In the genomic region with DNA sequence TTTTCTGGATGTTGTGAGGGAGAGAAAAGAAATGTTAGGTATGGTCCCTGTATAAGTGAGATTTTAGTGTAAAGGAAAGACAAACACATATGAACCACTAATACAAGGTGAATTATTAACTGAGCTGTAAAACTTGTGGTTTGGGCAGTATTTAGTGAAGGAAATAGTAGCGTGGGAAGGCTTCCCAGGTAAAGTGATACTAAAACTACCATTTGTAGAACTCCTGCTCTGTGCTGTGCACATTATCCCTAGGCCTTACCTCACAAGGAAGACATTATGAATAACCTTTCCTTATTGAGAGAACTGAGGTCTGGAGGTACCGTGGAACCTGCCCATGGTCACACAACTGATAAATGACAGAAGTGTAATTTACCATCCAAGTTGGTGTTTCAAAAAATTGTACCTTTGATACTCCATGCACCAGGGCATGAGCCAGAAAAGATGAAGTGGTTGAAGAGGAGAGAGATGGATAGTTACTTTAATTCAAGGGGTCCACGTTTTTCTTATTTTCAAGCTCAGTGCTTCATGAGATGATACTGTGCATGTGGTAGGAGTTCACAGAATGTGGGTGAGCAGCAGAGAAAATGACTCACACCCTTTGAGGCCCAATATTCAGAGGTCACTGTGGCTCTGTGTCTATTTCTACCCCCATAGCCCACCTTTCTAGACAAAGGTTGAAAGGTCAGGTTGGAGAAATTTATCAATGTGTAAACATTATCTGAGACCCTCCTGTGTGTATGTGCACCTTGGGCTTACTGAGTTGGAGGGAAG, we compare ENCODE assay signal across 17 cellular contexts. TPM values are rescaled to one million over a fixed set of nuclear protein-coding genes. Genes with fewer than 3 reads are reported as not detected.
DNase-seq lines count a peak whose midpoint lies in the region; ATAC-seq, FAIRE-seq and TF ChIP-seq lines count a peak whose summit lies in the region.
"Had no signal": no experiment of that assay in that cellular context is flagged by ENCODE, and none has a peak within 500 bp of the region (broad histone marks: within the 10 kb centered on the region; RNA-seq: fewer than 3 reads in every experiment).

No MANE protein-coding gene starts in this region.

- H3K4me3 Mint-ChIP-seq in stimulated activated naive B cell treated with anti-CD40 and anti-IgM and Interleukin-4, amounts not matched to agents 10 μg/mL and 1 μg/mL and 100 μg/mL, for 72 hours = no peak overlapping the region
- no peak overlapping the region for H3K4me3 Mint-ChIP-seq in CD8-positive, alpha-beta T cell
- H3K4me3 Mint-ChIP-seq: stimulated activated naive CD8-positive, alpha-beta T cell treated with anti-CD3 and anti-CD28 coated beads, Interleukin-15, Interleukin-2, amounts not matched to agents 100 ng/mL and 50 ng/mL, for 24 hours had no signal

- no peaks in the 10 kb centered on the region for H3K27me3 ChIP-seq in CD8-positive, alpha-beta T cell (ENCODE audit: insufficient read depth, low read length)
- H3K27me3 ChIP-seq: SJSA1 had no signal

- H3K27ac Mint-ChIP-seq in stimulated activated naive B cell treated with anti-CD40 and anti-IgM and Interleukin-4, amounts not matched to agents 10 μg/mL and 1 μg/mL and 100 μg/mL, for 72 hours = no peak overlapping the region
- no peak overlapping the region for H3K27ac Mint-ChIP-seq in CD8-positive, alpha-beta T cell
- H3K27ac Mint-ChIP-seq: stimulated activated naive CD8-positive, alpha-beta T cell treated with anti-CD3 and anti-CD28 coated beads, Interleukin-15, Interleukin-2, amounts not matched to agents 100 ng/mL and 50 ng/mL, for 24 hours had no signal

- peaks cover 21% of the 10 kb centered on the region for H3K4me1 ChIP-seq in CD8-positive, alpha-beta T cell (ENCODE audit: insufficient read depth, low read length)
- H3K4me1 ChIP-seq in kidney (ENCODE audit: control insufficient read depth in 1 of 2, insufficient read depth in 1 of 2, low read depth in 1 of 2, low read length in 2 of 2) = no peaks in the 10 kb centered on the region
- H3K4me1 ChIP-seq: parathyroid adenoma, SJSA1 had no signal

- CTCF ChIA-PET in CD8-positive, alpha-beta T cell (lab: Charles Lee) = no interaction called here
- CTCF ChIA-PET in HEK293T (lab: Yijun Ruan, JAX) = no interaction called here

- intact Hi-C loops in CD8-positive, alpha-beta T cell (cut with DNase I, micrococcal nuclease) = no loop called here
- intact Hi-C loops in kidney (cut with DNase I) = no loop called here

- FAIRE-seq in kidney (lab: Jason Lieb, UNC) = no peak

- H3K27ac ChIP-seq in CD8-positive, alpha-beta T cell (ENCODE audit: low read depth, low read length) = no peak overlapping the region
- H3K27ac ChIP-seq in kidney (ENCODE audit: low read depth in 2 of 2, low read length in 2 of 2) = no peak overlapping the region
- H3K27ac ChIP-seq: 22Rv1, HL-60, parathyroid adenoma, SJSA1 had no signal

- DNase-seq in NK-92 treated with Interleukin-12 subunit alpha and Interleukin-12 subunit beta, amount 100 ng/mL, for 24 hours (lab: John Stamatoyannopoulos, UW) = peak; percentile 1
- DNase-seq in NK-92 (lab: John Stamatoyannopoulos, UW; ENCODE audit: unreplicated experiment) (no peak), kidney (no peak), HEK293T (ENCODE audit: extremely low spot score) (no peak)
- no peak for DNase-seq in stimulated activated naive B cell treated with anti-CD40 and anti-IgM and Interleukin-4, amounts not matched to agents 10 μg/mL and 1 μg/mL and 100 μg/mL, for 72 hours
- no peak for DNase-seq in CD8-positive, alpha-beta T cell
- DNase-seq: activated CD4-positive, CD25-positive, alpha-beta regulatory T cell treated with anti-CD3 and anti-CD28 coated beads, Interleukin-2, amount 50 U/mL, for 72 hours; erythroblast; NCI-H524 treated with DMSO at 0.1 percent for 48 hours had no signal

- POLR2A ChIA-PET in CD8-positive, alpha-beta T cell (lab: Charles Lee) = no interaction called here
- POLR2A ChIA-PET in HEK293T (lab: Yijun Ruan, JAX) = no interaction called here

- no peak overlapping the region for H3K9ac ChIP-seq in kidney (ENCODE audit: low read length in 2 of 2)
- H3K9ac ChIP-seq: parathyroid adenoma had no signal

- H3K27me3 Mint-ChIP-seq in stimulated activated naive B cell treated with anti-CD40 and anti-IgM and Interleukin-4, amounts not matched to agents 10 μg/mL and 1 μg/mL and 100 μg/mL, for 72 hours = peaks cover 0 to 4% of the 10 kb centered on the region in 2 donors
- H3K27me3 Mint-ChIP-seq in CD8-positive, alpha-beta T cell (ENCODE audit: low read depth) = no peaks in the 10 kb centered on the region
- H3K27me3 Mint-ChIP-seq: stimulated activated naive CD8-positive, alpha-beta T cell treated with anti-CD3 and anti-CD28 coated beads, Interleukin-15, Interleukin-2, amounts not matched to agents 100 ng/mL and 50 ng/mL, for 24 hours had no signal

- H3K9me3 ChIP-seq in CD8-positive, alpha-beta T cell (ENCODE audit: low read length) = no peaks in the 10 kb centered on the region
- no peaks in the 10 kb centered on the region for H3K9me3 ChIP-seq in kidney (ENCODE audit: control insufficient read depth in 1 of 2, low read length in 2 of 2)
- H3K9me3 ChIP-seq: SJSA1 had no signal

- H3K36me3 Mint-ChIP-seq in stimulated activated naive B cell treated with anti-CD40 and anti-IgM and Interleukin-4, amounts not matched to agents 10 μg/mL and 1 μg/mL and 100 μg/mL, for 72 hours = no peaks in the 10 kb centered on the region
- H3K36me3 Mint-ChIP-seq in CD8-positive, alpha-beta T cell = no peaks in the 10 kb centered on the region

- peaks cover 22 to 29% of the 10 kb centered on the region in 2 donors for H3K4me1 Mint-ChIP-seq in stimulated activated naive B cell treated with anti-CD40 and anti-IgM and Interleukin-4, amounts not matched to agents 10 μg/mL and 1 μg/mL and 100 μg/mL, for 72 hours
- H3K4me1 Mint-ChIP-seq in CD8-positive, alpha-beta T cell (ENCODE audit: low read depth) = peaks cover 29% of the 10 kb centered on the region

- no peak overlapping the region for H3K4me3 ChIP-seq in CD8-positive, alpha-beta T cell (ENCODE audit: low read depth, low read length)
- no peak overlapping the region for H3K4me3 ChIP-seq in kidney (ENCODE audit: low read length in 2 of 2)
- H3K4me3 ChIP-seq: SJSA1 had no signal

- H3K36me3 ChIP-seq in CD8-positive, alpha-beta T cell (ENCODE audit: insufficient read depth, low read length) = no peaks in the 10 kb centered on the region
- H3K36me3 ChIP-seq in kidney (ENCODE audit: control insufficient read depth in 1 of 2, insufficient read depth in 2 of 2, low read length in 2 of 2) = no peaks in the 10 kb centered on the region
- H3K36me3 ChIP-seq: SJSA1 had no signal

- ATAC-seq in GM21825 (IDR thresholded peaks at IDR 0.05; ENCODE audit: unreplicated experiment) (peak; percentile 60), HG03196 (IDR thresholded peaks at IDR 0.05; ENCODE audit: unreplicated experiment) (peak; percentile 59)
- peak; percentile 22 to 43 for ATAC-seq in stimulated activated naive B cell treated with anti-CD40 and anti-IgM and Interleukin-4, amounts not matched to agents 10 μg/mL and 1 μg/mL and 100 μg/mL, for 72 hours (replicated peaks)
- ATAC-seq in CD8-positive, alpha-beta T cell = no peak

- no peak for TF ChIP-seq CTCF in CD8-positive, alpha-beta T cell (IDR thresholded peaks at IDR 0.05)
- TF ChIP-seq CTCF in kidney (IDR thresholded peaks at IDR 0.05; ENCODE audit: borderline replicate concordance, extremely low read depth, insufficient read depth) = no peak

- H3K9me3 Mint-ChIP-seq in stimulated activated naive B cell treated with anti-CD40 and anti-IgM and Interleukin-4, amounts not matched to agents 10 μg/mL and 1 μg/mL and 100 μg/mL, for 72 hours = peaks cover 0 to 1% of the 10 kb centered on the region in 2 donors
- H3K9me3 Mint-ChIP-seq in CD8-positive, alpha-beta T cell = no peaks in the 10 kb centered on the region
- H3K9me3 Mint-ChIP-seq: stimulated activated naive CD8-positive, alpha-beta T cell treated with anti-CD3 and anti-CD28 coated beads, Interleukin-15, Interleukin-2, amounts not matched to agents 100 ng/mL and 50 ng/mL, for 24 hours had no signal

TF ChIP-seq in HEK293T, 16 proteins besides CTCF, POLR2A, EP300 and RAD21:
- no peak for TF ChIP-seq ARNT (IDR thresholded peaks at IDR 0.05)
- TF ChIP-seq L3MBTL2 (conservative IDR thresholded peaks at IDR 0.05) = no peak
- no peak for TF ChIP-seq SUZ12 (IDR thresholded peaks at IDR 0.05)
- TF ChIP-seq FOXA1 (IDR thresholded peaks at IDR 0.05) = no peak
- TF ChIP-seq SP1 (IDR thresholded peaks at IDR 0.05) = no peak
- TF ChIP-seq NFRKB (IDR thresholded peaks at IDR 0.05) = no peak

RNA-seq across cellular contexts. Expression of a gene that starts 2.6 kb away (rescaled TPM):
- total RNA-seq in CD8-positive, alpha-beta T cell = not detected
- 80.0 TPM for total RNA-seq in kidney
- polyA plus RNA-seq in kidney (ENCODE audit: insufficient read depth, low read depth, low replicate concordance) = 15.9 TPM
- total RNA-seq: MCF 10A, SJSA1 had no signal

Comparison
In these comparisons a context has a peak if more than half of its experiments do, and no peak if none do; other contexts are left out.
1. RNA of a gene that starts 2.6 kb away (total RNA-seq): 80.0 TPM in kidney (single experiment); not detected in CD8-positive, alpha-beta T cell; every median in the first group is over 10 times any median in the second.